Comparison of ENCODE assay signal across 1 cellular context in genomic region chr9:16138561-16138960, GRCh38.
TF ChIP-seq lines count a peak whose summit lies in the region.

No MANE protein-coding gene starts in this region.

TF ChIP-seq in IMR-90, 13 proteins besides CTCF, POLR2A, EP300 and RAD21:
- TF ChIP-seq MAZ (IDR thresholded peaks at IDR 0.05; ENCODE audit: borderline replicate concordance, low read depth, low read length) = no peak
- TF ChIP-seq RCOR1 (IDR thresholded peaks at IDR 0.05; ENCODE audit: insufficient replicate concordance, low read length) = no peak
- no peak for TF ChIP-seq MXI1 (IDR thresholded peaks at IDR 0.05; ENCODE audit: borderline replicate concordance, low read depth, low read length)
- TF ChIP-seq SMC3 (IDR thresholded peaks at IDR 0.05; ENCODE audit: low read depth, low read length) = no peak
- TF ChIP-seq MAFK (IDR thresholded peaks at IDR 0.05; ENCODE audit: low read depth, low read length) = no peak
- no peak for TF ChIP-seq BHLHE40 (IDR thresholded peaks at IDR 0.05; ENCODE audit: low read depth, low read length)
- TF ChIP-seq USF2 (IDR thresholded peaks at IDR 0.05; ENCODE audit: low read depth, low read length) = no peak
- no peak for TF ChIP-seq NFE2L2 (IDR thresholded peaks at IDR 0.05; ENCODE audit: low read depth, low read length)
- no peak for TF ChIP-seq CHD1 (IDR thresholded peaks at IDR 0.05; ENCODE audit: low read depth, low read length)
- TF ChIP-seq, protein P1, sequence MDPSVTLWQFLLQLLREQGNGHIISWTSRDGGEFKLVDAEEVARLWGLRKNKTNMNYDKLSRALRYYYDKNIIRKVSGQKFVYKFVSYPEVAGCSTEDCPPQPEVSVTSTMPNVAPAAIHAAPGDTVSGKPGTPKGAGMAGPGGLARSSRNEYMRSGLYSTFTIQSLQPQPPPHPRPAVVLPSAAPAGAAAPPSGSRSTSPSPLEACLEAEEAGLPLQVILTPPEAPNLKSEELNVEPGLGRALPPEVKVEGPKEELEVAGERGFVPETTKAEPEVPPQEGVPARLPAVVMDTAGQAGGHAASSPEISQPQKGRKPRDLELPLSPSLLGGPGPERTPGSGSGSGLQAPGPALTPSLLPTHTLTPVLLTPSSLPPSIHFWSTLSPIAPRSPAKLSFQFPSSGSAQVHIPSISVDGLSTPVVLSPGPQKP (IDR thresholded peaks at IDR 0.05; ENCODE audit: borderline replicate concordance, low read depth, low read length) = no peak
- no peak for TF ChIP-seq RFX5 (IDR thresholded peaks at IDR 0.05; ENCODE audit: low read depth, low read length)
- no peak for TF ChIP-seq CEBPB (IDR thresholded peaks at IDR 0.05; ENCODE audit: low read depth, low read length)
- no peak for TF ChIP-seq FOS (IDR thresholded peaks at IDR 0.05; ENCODE audit: low read depth, low read length)
